ENCODE assay signal across 2 cellular contexts in the genomic region with DNA sequence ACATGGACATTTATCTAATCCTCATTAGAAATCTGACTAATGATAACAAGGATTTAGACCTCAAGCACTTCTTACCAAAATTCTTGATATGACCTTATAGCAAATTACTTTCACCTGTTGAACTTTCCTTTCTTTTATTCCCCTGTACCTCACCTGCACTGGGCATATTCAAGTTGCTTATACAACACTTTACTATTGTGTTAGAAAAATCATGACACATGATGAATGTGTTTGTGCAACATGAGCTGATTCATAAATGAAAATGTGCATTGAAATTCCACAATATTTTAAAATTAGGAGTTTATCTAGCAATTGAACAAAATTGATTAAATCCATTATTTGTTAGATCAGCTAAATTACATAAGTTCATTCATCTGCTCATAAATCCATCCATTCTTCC.
TF ChIP-seq lines count a peak whose summit lies in the region.

No MANE protein-coding gene starts in this region.

TF ChIP-seq in K562, 482 proteins besides CTCF, POLR2A, EP300 and RAD21 (continued from another document):
- TF ChIP-seq ZNF316 (IDR thresholded peaks at IDR 0.05) (peak; percentile 36; the same call in 1 of the 2 replicates), ETS2 (tag; IDR thresholded peaks at IDR 0.05; ENCODE audit: borderline replicate concordance, poor library complexity, severe bottlenecking) (no peak), BRD9 (IDR thresholded peaks at IDR 0.05; ENCODE audit: low read depth, partially characterized antibody) (no peak)

TF ChIP-seq in WTC11, 78 proteins besides CTCF, POLR2A, EP300 and RAD21 (continued from another document):
- TF ChIP-seq, protein P1, sequence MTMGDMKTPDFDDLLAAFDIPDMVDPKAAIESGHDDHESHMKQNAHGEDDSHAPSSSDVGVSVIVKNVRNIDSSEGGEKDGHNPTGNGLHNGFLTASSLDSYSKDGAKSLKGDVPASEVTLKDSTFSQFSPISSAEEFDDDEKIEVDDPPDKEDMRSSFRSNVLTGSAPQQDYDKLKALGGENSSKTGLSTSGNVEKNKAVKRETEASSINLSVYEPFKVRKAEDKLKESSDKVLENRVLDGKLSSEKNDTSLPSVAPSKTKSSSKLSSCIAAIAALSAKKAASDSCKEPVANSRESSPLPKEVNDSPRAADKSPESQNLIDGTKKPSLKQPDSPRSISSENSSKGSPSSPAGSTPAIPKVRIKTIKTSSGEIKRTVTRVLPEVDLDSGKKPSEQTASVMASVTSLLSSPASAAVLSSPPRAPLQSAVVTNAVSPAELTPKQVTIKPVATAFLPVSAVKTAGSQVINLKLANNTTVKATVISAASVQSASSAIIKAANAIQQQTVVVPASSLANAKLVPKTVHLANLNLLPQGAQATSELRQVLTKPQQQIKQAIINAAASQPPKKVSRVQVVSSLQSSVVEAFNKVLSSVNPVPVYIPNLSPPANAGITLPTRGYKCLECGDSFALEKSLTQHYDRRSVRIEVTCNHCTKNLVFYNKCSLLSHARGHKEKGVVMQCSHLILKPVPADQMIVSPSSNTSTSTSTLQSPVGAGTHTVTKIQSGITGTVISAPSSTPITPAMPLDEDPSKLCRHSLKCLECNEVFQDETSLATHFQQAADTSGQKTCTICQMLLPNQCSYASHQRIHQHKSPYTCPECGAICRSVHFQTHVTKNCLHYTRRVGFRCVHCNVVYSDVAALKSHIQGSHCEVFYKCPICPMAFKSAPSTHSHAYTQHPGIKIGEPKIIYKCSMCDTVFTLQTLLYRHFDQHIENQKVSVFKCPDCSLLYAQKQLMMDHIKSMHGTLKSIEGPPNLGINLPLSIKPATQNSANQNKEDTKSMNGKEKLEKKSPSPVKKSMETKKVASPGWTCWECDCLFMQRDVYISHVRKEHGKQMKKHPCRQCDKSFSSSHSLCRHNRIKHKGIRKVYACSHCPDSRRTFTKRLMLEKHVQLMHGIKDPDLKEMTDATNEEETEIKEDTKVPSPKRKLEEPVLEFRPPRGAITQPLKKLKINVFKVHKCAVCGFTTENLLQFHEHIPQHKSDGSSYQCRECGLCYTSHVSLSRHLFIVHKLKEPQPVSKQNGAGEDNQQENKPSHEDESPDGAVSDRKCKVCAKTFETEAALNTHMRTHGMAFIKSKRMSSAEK (CRISPR knock-in tag; IDR thresholded peaks at IDR 0.05; ENCODE audit: borderline replicate concordance): no peak
- TF ChIP-seq, protein P2, sequence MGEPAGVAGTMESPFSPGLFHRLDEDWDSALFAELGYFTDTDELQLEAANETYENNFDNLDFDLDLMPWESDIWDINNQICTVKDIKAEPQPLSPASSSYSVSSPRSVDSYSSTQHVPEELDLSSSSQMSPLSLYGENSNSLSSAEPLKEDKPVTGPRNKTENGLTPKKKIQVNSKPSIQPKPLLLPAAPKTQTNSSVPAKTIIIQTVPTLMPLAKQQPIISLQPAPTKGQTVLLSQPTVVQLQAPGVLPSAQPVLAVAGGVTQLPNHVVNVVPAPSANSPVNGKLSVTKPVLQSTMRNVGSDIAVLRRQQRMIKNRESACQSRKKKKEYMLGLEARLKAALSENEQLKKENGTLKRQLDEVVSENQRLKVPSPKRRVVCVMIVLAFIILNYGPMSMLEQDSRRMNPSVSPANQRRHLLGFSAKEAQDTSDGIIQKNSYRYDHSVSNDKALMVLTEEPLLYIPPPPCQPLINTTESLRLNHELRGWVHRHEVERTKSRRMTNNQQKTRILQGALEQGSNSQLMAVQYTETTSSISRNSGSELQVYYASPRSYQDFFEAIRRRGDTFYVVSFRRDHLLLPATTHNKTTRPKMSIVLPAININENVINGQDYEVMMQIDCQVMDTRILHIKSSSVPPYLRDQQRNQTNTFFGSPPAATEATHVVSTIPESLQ (CRISPR knock-in tag; IDR thresholded peaks at IDR 0.05): no peak
- TF ChIP-seq ZNF416 (CRISPR knock-in tag; IDR thresholded peaks at IDR 0.05) (no peak), GRHL2 (CRISPR knock-in tag; IDR thresholded peaks at IDR 0.05; ENCODE audit: insufficient replicate concordance, severe bottlenecking) (no peak), FOXJ3 (CRISPR knock-in tag; IDR thresholded peaks at IDR 0.05; ENCODE audit: borderline replicate concordance) (no peak), FOXK1 (CRISPR knock-in tag; IDR thresholded peaks at IDR 0.05) (no peak)
